ENCODE assay signal across 13 cellular contexts in the genomic region with DNA sequence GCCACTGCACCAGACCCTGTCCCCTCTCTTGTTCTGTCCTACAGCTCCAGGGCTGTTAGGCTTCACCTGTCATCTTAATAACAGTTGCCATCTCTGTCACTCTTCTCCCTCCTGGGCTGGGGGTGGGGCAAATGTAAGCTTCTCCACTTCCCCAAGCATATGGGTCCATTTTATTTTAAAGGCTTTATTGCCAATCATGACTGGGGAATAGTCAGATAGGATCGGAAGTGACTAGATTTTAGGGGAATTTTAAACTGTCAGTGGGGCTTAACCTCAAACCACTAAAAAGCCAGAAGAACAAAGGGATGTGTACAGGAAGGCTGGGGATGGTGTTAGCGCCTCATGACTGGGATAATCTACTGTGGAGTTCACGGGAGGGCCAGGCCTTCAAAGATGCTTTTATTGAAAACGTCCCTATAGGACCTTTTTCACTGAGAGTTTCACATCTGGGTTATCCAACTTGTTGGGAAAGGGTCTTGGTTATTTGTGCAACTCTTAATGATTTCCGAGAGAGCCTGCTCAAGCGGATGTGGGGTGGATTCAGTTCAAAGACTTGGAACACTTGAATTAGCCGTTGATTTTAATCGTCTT. TPM values are rescaled to one million over a fixed set of nuclear protein-coding genes. Genes with fewer than 3 reads are reported as not detected.
DNase-seq lines count a peak whose midpoint lies in the region; ATAC-seq and TF ChIP-seq lines count a peak whose summit lies in the region.
"Had no signal": no experiment of that assay in that cellular context is flagged by ENCODE, and none has a peak within 500 bp of the region (broad histone marks: within the 10 kb centered on the region; RNA-seq: fewer than 3 reads in every experiment).

No MANE protein-coding gene starts in this region.

- intact Hi-C loops in activated T-helper 1 cell treated with anti-CD3 and anti-CD28 coated beads, Interleukin-12 subunit alpha, Interleukin-12 subunit beta, Interleukin-2, Interleukin-4 antibody, amounts not matched to agents 30 ng/mL and 10 ng/mL and 1 ng/mL, durations not matched to agents 14 hours and 24 hours and 36 hours (cut with micrococcal nuclease): loop anchor here (5.0 to 10.0 kb wide), 3 partner anchors 116 to 556 kb away; no protein-coding TSS in a partner anchor

- peak in 3 of 5 donors; percentile 26 to 58 (median 44) for DNase-seq in CD8-positive, alpha-beta memory T cell
- DNase-seq in NOMO-1 (lab: John Stamatoyannopoulos, UW; ENCODE audit: unreplicated experiment in 2 of 2) (peak; percentile 48 to 54), foreskin keratinocyte (no peak), brain microvascular endothelial cell (no peak), HPDE6-E6E7 (ENCODE audit: extremely low spot score) (no peak), glutamatergic neuron (no peak)
- peak; percentile 46 for DNase-seq in activated T-helper 1 cell treated with anti-CD3 and anti-CD28 coated beads, Interleukin-12 subunit alpha, Interleukin-12 subunit beta, Interleukin-2, Interleukin-4 antibody, amounts not matched to agents 30 ng/mL and 10 ng/mL and 1 ng/mL, durations not matched to agents 14 hours and 24 hours and 36 hours (ENCODE audit: low spot score)
- DNase-seq: lower lobe of right lung, NCI-H2227 treated with DMSO at 0.1 percent for 48 hours, spleen, T1000, thyroid gland had no signal

- no peaks in the 10 kb centered on the region for H3K27me3 Mint-ChIP-seq in CD8-positive, alpha-beta memory T cell
- H3K27me3 Mint-ChIP-seq in activated T-helper 1 cell treated with anti-CD3 and anti-CD28 coated beads, Interleukin-12 subunit alpha, Interleukin-12 subunit beta, Interleukin-2, Interleukin-4 antibody, amounts not matched to agents 30 ng/mL and 10 ng/mL and 1 ng/mL, durations not matched to agents 14 hours and 24 hours and 36 hours (ENCODE audit: insufficient read depth): no peaks in the 10 kb centered on the region
- H3K27me3 Mint-ChIP-seq in nephron (ENCODE audit: low read depth) (peaks cover 6% of the 10 kb centered on the region), glutamatergic neuron (ENCODE audit: unreplicated experiment) (peaks cover 2% of the 10 kb centered on the region)

- H3K4me3 ChIP-seq in CD8-positive, alpha-beta memory T cell (ENCODE audit: low read length): peak overlapping the region; percentile 31
- no peak overlapping the region for H3K4me3 ChIP-seq in brain microvascular endothelial cell (ENCODE audit: low read depth, low read length)
- H3K4me3 ChIP-seq: lower lobe of right lung, spleen, thyroid gland had no signal

- peak overlapping the region; percentile 45 to 78 (median 67) for H3K4me3 Mint-ChIP-seq in CD8-positive, alpha-beta memory T cell
- peak overlapping the region; percentile 53 for H3K4me3 Mint-ChIP-seq in activated T-helper 1 cell treated with anti-CD3 and anti-CD28 coated beads, Interleukin-12 subunit alpha, Interleukin-12 subunit beta, Interleukin-2, Interleukin-4 antibody, amounts not matched to agents 30 ng/mL and 10 ng/mL and 1 ng/mL, durations not matched to agents 14 hours and 24 hours and 36 hours
- H3K4me3 Mint-ChIP-seq in nephron (peak overlapping the region in 1 of 3 experiments; percentile 6), glutamatergic neuron (ENCODE audit: unreplicated experiment) (no peak overlapping the region)

- peaks cover 88 to 98% (median 98%) of the 10 kb centered on the region in 3 donors for H3K4me1 Mint-ChIP-seq in CD8-positive, alpha-beta memory T cell
- peaks cover 94% of the 10 kb centered on the region for H3K4me1 Mint-ChIP-seq in activated T-helper 1 cell treated with anti-CD3 and anti-CD28 coated beads, Interleukin-12 subunit alpha, Interleukin-12 subunit beta, Interleukin-2, Interleukin-4 antibody, amounts not matched to agents 30 ng/mL and 10 ng/mL and 1 ng/mL, durations not matched to agents 14 hours and 24 hours and 36 hours (ENCODE audit: low read depth)
- peaks cover 71% of the 10 kb centered on the region for H3K4me1 Mint-ChIP-seq in nephron
- peaks cover 4% of the 10 kb centered on the region for H3K4me1 Mint-ChIP-seq in glutamatergic neuron (ENCODE audit: low read depth, unreplicated experiment)

- peaks cover 89% of the 10 kb centered on the region for H3K4me1 ChIP-seq in CD8-positive, alpha-beta memory T cell (ENCODE audit: insufficient read depth, low read length)
- no peaks in the 10 kb centered on the region for H3K4me1 ChIP-seq in foreskin keratinocyte
- H3K4me1 ChIP-seq: thyroid gland had no signal

- no peak overlapping the region for H3K27ac ChIP-seq in CD8-positive, alpha-beta memory T cell (ENCODE audit: low read depth, low read length)
- H3K27ac ChIP-seq in foreskin keratinocyte (no peak overlapping the region), brain microvascular endothelial cell (no peak overlapping the region)
- H3K27ac ChIP-seq: lower lobe of right lung, thyroid gland had no signal

- no peaks in the 10 kb centered on the region for H3K36me3 ChIP-seq in CD8-positive, alpha-beta memory T cell (ENCODE audit: insufficient read depth, low read length)
- H3K36me3 ChIP-seq in brain microvascular endothelial cell (replicated peaks): no peaks in the 10 kb centered on the region
- H3K36me3 ChIP-seq: lower lobe of right lung, thyroid gland had no signal

- POLR2A ChIA-PET in CD8-positive, alpha-beta memory T cell (lab: Charles Lee): interaction anchor here (0.7 to 1.0 kb wide), 3 partner anchors 31 to 37 kb away, joined by 3 to 7 read pairs (median 4); no protein-coding TSS in a partner anchor

- no peaks in the 10 kb centered on the region for H3K27me3 ChIP-seq in CD8-positive, alpha-beta memory T cell (ENCODE audit: insufficient read depth, low read length, poor library complexity, severe bottlenecking)
- no peaks in the 10 kb centered on the region for H3K27me3 ChIP-seq in foreskin keratinocyte
- H3K27me3 ChIP-seq in brain microvascular endothelial cell (replicated peaks): no peaks in the 10 kb centered on the region
- H3K27me3 ChIP-seq: spleen, thyroid gland had no signal

- CTCF ChIA-PET in CD8-positive, alpha-beta memory T cell (lab: Charles Lee): interaction anchor here (0.7 to 1.5 kb wide), 2 partner anchors 41 to 78 kb away, joined by 3 to 4 read pairs; no protein-coding TSS in a partner anchor

- H3K9me3 ChIP-seq in CD8-positive, alpha-beta memory T cell (ENCODE audit: low read length): no peaks in the 10 kb centered on the region
- H3K9me3 ChIP-seq: lower lobe of right lung, spleen, thyroid gland had no signal

- TF ChIP-seq CTCF in nephron (IDR thresholded peaks at IDR 0.05; ENCODE audit: unreplicated experiment in 3 of 3): no peak
- TF ChIP-seq CTCF in foreskin keratinocyte (conservative IDR thresholded peaks at IDR 0.05): no peak
- TF ChIP-seq CTCF in brain microvascular endothelial cell (IDR thresholded peaks at IDR 0.05; ENCODE audit: low read depth, low read length, missing control alignments): no peak
- TF ChIP-seq CTCF in glutamatergic neuron (IDR thresholded peaks at IDR 0.05; ENCODE audit: partially characterized antibody, unreplicated experiment): no peak

- H3K36me3 Mint-ChIP-seq in CD8-positive, alpha-beta memory T cell: peaks cover 0 to 5% (median 3%) of the 10 kb centered on the region in 3 donors
- peaks cover 41% of the 10 kb centered on the region for H3K36me3 Mint-ChIP-seq in activated T-helper 1 cell treated with anti-CD3 and anti-CD28 coated beads, Interleukin-12 subunit alpha, Interleukin-12 subunit beta, Interleukin-2, Interleukin-4 antibody, amounts not matched to agents 30 ng/mL and 10 ng/mL and 1 ng/mL, durations not matched to agents 14 hours and 24 hours and 36 hours (ENCODE audit: low read depth)
- H3K36me3 Mint-ChIP-seq in nephron (ENCODE audit: low read depth) (no peaks in the 10 kb centered on the region), glutamatergic neuron (ENCODE audit: unreplicated experiment) (no peaks in the 10 kb centered on the region)

- no peak for ATAC-seq in foreskin keratinocyte
- ATAC-seq: lower lobe of right lung had no signal

- in situ Hi-C loops in brain microvascular endothelial cell (cut with HindIII; ENCODE audit: low pct_ligation_motif_present, low sequenced_read_pairs): no loop called here

- no peaks in the 10 kb centered on the region for H3K9me3 Mint-ChIP-seq in CD8-positive, alpha-beta memory T cell
- H3K9me3 Mint-ChIP-seq in activated T-helper 1 cell treated with anti-CD3 and anti-CD28 coated beads, Interleukin-12 subunit alpha, Interleukin-12 subunit beta, Interleukin-2, Interleukin-4 antibody, amounts not matched to agents 30 ng/mL and 10 ng/mL and 1 ng/mL, durations not matched to agents 14 hours and 24 hours and 36 hours: no peaks in the 10 kb centered on the region
- H3K9me3 Mint-ChIP-seq in nephron (no peaks in the 10 kb centered on the region), glutamatergic neuron (ENCODE audit: unreplicated experiment) (peaks cover 5% of the 10 kb centered on the region)

- H3K27ac Mint-ChIP-seq in CD8-positive, alpha-beta memory T cell: peak overlapping the region; percentile 56 to 96 (median 84)
- peak overlapping the region; percentile 78 for H3K27ac Mint-ChIP-seq in activated T-helper 1 cell treated with anti-CD3 and anti-CD28 coated beads, Interleukin-12 subunit alpha, Interleukin-12 subunit beta, Interleukin-2, Interleukin-4 antibody, amounts not matched to agents 30 ng/mL and 10 ng/mL and 1 ng/mL, durations not matched to agents 14 hours and 24 hours and 36 hours
- H3K27ac Mint-ChIP-seq in nephron (peak overlapping the region in 2 of 3 experiments; percentile 26 to 62), glutamatergic neuron (ENCODE audit: unreplicated experiment) (no peak overlapping the region)

RNA-seq across cellular contexts. Expression of gene CHST11, which starts 41.6 kb away (rescaled TPM):
- 10 to 100 TPM; 47.8 to 51.5 TPM for total RNA-seq in CD8-positive, alpha-beta memory T cell
- polyA plus RNA-seq in CD8-positive, alpha-beta memory T cell: 76.8 TPM
- total RNA-seq in activated T-helper 1 cell treated with anti-CD3 and anti-CD28 coated beads, Interleukin-12 subunit alpha, Interleukin-12 subunit beta, Interleukin-2, Interleukin-4 antibody, amounts not matched to agents 30 ng/mL and 10 ng/mL and 1 ng/mL, durations not matched to agents 14 hours and 24 hours and 36 hours: 69.8 and 70.7 TPM in 2 replicates
- total RNA-seq in foreskin keratinocyte (17.2 and 22.9 TPM in 2 replicates), glutamatergic neuron (ENCODE audit: unreplicated experiment) (11.5 TPM)
- polyA plus RNA-seq in foreskin keratinocyte: 9.4 and 12.4 TPM in 2 replicates

Comparison
In these comparisons a context has a peak if more than half of its experiments do, and no peak if none do; other contexts are left out.
1. DNase-seq: peak in CD8-positive, alpha-beta memory T cell (3 of 5), NOMO-1 (2 of 2) and activated T-helper 1 cell treated with anti-CD3 and anti-CD28 coated beads, Interleukin-12 subunit alpha, Interleukin-12 subunit beta, Interleukin-2, Interleukin-4 antibody, amounts not matched to agents 30 ng/mL and 10 ng/mL and 1 ng/mL, durations not matched to agents 14 hours and 24 hours and 36 hours (single experiment); none in foreskin keratinocyte (0 of 2), brain microvascular endothelial cell (single experiment), HPDE6-E6E7 (single experiment) and glutamatergic neuron (single experiment).